ENCODE assay signal across 1 cellular context in the genomic region with DNA sequence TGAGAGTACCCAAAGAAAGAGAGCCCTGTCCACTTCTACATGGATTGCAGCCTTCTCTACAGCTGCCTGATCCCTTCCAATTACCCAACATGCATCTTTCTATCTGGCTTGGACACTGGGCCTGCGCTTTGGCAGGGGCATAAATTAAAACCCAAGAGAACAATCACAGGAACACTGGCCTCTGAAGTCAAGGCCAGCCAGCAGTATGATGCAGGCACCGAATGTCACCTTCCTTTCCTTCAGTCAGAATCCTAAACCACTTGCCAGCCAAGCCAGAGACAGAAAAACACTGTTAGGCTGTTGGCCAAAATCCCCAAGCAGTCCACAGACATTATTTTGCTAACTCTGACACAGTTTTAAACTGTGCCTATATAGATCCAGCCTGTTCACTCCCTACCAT.
TF ChIP-seq lines count a peak whose summit lies in the region.

No MANE protein-coding gene starts in this region.

TF ChIP-seq in WTC11, 78 proteins besides CTCF, POLR2A, EP300 and RAD21 (continued from another document):
- TF ChIP-seq ZNF532 (CRISPR knock-in tag; IDR thresholded peaks at IDR 0.05; ENCODE audit: borderline replicate concordance) = no peak
- TF ChIP-seq, protein P1, sequence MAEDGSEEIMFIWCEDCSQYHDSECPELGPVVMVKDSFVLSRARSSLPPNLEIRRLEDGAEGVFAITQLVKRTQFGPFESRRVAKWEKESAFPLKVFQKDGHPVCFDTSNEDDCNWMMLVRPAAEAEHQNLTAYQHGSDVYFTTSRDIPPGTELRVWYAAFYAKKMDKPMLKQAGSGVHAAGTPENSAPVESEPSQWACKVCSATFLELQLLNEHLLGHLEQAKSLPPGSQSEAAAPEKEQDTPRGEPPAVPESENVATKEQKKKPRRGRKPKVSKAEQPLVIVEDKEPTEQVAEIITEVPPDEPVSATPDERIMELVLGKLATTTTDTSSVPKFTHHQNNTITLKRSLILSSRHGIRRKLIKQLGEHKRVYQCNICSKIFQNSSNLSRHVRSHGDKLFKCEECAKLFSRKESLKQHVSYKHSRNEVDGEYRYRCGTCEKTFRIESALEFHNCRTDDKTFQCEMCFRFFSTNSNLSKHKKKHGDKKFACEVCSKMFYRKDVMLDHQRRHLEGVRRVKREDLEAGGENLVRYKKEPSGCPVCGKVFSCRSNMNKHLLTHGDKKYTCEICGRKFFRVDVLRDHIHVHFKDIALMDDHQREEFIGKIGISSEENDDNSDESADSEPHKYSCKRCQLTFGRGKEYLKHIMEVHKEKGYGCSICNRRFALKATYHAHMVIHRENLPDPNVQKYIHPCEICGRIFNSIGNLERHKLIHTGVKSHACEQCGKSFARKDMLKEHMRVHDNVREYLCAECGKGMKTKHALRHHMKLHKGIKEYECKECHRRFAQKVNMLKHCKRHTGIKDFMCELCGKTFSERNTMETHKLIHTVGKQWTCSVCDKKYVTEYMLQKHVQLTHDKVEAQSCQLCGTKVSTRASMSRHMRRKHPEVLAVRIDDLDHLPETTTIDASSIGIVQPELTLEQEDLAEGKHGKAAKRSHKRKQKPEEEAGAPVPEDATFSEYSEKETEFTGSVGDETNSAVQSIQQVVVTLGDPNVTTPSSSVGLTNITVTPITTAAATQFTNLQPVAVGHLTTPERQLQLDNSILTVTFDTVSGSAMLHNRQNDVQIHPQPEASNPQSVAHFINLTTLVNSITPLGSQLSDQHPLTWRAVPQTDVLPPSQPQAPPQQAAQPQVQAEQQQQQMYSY (CRISPR knock-in tag; IDR thresholded peaks at IDR 0.05) = no peak
- no peak for TF ChIP-seq NR1H2 (CRISPR knock-in tag; IDR thresholded peaks at IDR 0.05)
